ENCODE assay signal across 11 cellular contexts in the genomic region with DNA sequence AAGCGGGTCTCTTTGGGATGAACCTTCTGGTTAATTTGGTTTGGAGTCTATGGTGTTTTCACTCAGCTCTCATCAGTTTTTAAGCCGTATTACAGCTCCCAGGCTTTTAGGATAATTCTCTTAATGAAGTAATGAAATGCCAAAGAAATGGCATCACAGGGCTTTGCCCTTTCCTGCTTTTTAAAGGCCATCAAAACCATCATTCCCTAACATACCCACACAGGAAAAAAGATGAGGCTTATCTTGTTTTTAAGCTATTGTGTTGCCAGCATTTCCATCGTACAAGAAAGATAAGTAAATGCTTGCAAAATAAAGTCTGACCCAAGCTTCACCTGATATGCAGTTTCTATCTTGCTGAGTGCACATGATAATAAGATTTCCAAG. TPM values are rescaled to one million over a fixed set of nuclear protein-coding genes. Genes with fewer than 3 reads are reported as not detected.
A peak's percentile ranks its signal among the peaks of the same experiment; 100 is the strongest.
DNase-seq lines count a peak whose midpoint lies in the region; ATAC-seq and TF ChIP-seq lines count a peak whose summit lies in the region.
"Had no signal": no experiment of that assay in that cellular context is flagged by ENCODE, and none has a peak within 500 bp of the region (broad histone marks: within the 10 kb centered on the region; RNA-seq: fewer than 3 reads in every experiment).

No MANE protein-coding gene starts in this region.

- H3K27me3 Mint-ChIP-seq in stimulated activated naive CD8-positive, alpha-beta T cell treated with anti-CD3 and anti-CD28 coated beads, Interleukin-15, Interleukin-2, amounts not matched to agents 100 ng/mL and 50 ng/mL, for 24 hours: no peaks in the 10 kb centered on the region
- H3K27me3 Mint-ChIP-seq in activated naive CD8-positive, alpha-beta T cell: no peaks in the 10 kb centered on the region

- peaks cover 100% of the 10 kb centered on the region for H3K4me1 Mint-ChIP-seq in stimulated activated naive CD8-positive, alpha-beta T cell treated with anti-CD3 and anti-CD28 coated beads, Interleukin-15, Interleukin-2, amounts not matched to agents 100 ng/mL and 50 ng/mL, for 24 hours (ENCODE audit: low read depth)
- H3K4me1 Mint-ChIP-seq in activated naive CD8-positive, alpha-beta T cell (ENCODE audit: low read depth): peaks cover 89% of the 10 kb centered on the region

- ATAC-seq in stimulated activated naive CD8-positive, alpha-beta T cell treated with anti-CD3 and anti-CD28 coated beads, Interleukin-15, Interleukin-2, amounts not matched to agents 100 U/mL and 50 U/mL, for 24 hours: no peak
- ATAC-seq in upper lobe of right lung (no peak), HG03039 (IDR thresholded peaks at IDR 0.05; ENCODE audit: unreplicated experiment) (no peak)

- no peak for DNase-seq in stimulated activated naive CD8-positive, alpha-beta T cell treated with anti-CD3 and anti-CD28 coated beads, Interleukin-15, Interleukin-2, amounts not matched to agents 100 U/mL and 50 U/mL, for 24 hours
- DNase-seq in upper lobe of right lung: no peak
- DNase-seq in GM20000 (ENCODE audit: low spot score): no peak
- no peak for DNase-seq in GM13977 (ENCODE audit: low spot score)
- DNase-seq: foreskin melanocyte had no signal

- peaks cover 9% of the 10 kb centered on the region for H3K4me1 ChIP-seq in upper lobe of right lung

- H3K9me3 Mint-ChIP-seq in stimulated activated naive CD8-positive, alpha-beta T cell treated with anti-CD3 and anti-CD28 coated beads, Interleukin-15, Interleukin-2, amounts not matched to agents 100 ng/mL and 50 ng/mL, for 24 hours: no peaks in the 10 kb centered on the region
- no peaks in the 10 kb centered on the region for H3K9me3 Mint-ChIP-seq in activated naive CD8-positive, alpha-beta T cell (ENCODE audit: low read depth)

- no peaks in the 10 kb centered on the region for H3K9me3 ChIP-seq in upper lobe of right lung
- H3K9me3 ChIP-seq: Peyer's patch had no signal

- TF ChIP-seq CTCF in upper lobe of right lung (IDR thresholded peaks at IDR 0.05) (no peak), GM20000 (IDR thresholded peaks at IDR 0.05; ENCODE audit: extremely low read depth, missing control alignments) (no peak), GM13977 (IDR thresholded peaks at IDR 0.05; ENCODE audit: extremely low read depth, insufficient read depth, missing control alignments) (no peak)

- no peaks in the 10 kb centered on the region for H3K27me3 ChIP-seq in layer of hippocampus (ENCODE audit: control insufficient read depth, insufficient read depth, low read length)
- H3K27me3 ChIP-seq in upper lobe of right lung: no peaks in the 10 kb centered on the region
- H3K27me3 ChIP-seq: Peyer's patch had no signal

- intact Hi-C loops in upper lobe of right lung (cut with DNase I): no loop called here

- peak overlapping the region; percentile 99 for H3K27ac Mint-ChIP-seq in stimulated activated naive CD8-positive, alpha-beta T cell treated with anti-CD3 and anti-CD28 coated beads, Interleukin-15, Interleukin-2, amounts not matched to agents 100 ng/mL and 50 ng/mL, for 24 hours
- peak overlapping the region; percentile 98 for H3K27ac Mint-ChIP-seq in activated naive CD8-positive, alpha-beta T cell

- H3K27ac ChIP-seq in layer of hippocampus (ENCODE audit: low read depth, low read length) (peak overlapping the region; percentile 55), upper lobe of right lung (peak overlapping the region; percentile 49)

- H3K36me3 ChIP-seq in upper lobe of right lung: no peaks in the 10 kb centered on the region
- H3K36me3 ChIP-seq: Peyer's patch had no signal

- H3K4me3 Mint-ChIP-seq in stimulated activated naive CD8-positive, alpha-beta T cell treated with anti-CD3 and anti-CD28 coated beads, Interleukin-15, Interleukin-2, amounts not matched to agents 100 ng/mL and 50 ng/mL, for 24 hours: peak overlapping the region; percentile 55
- peak overlapping the region; percentile 42 for H3K4me3 Mint-ChIP-seq in activated naive CD8-positive, alpha-beta T cell

- no peak overlapping the region for H3K4me3 ChIP-seq in upper lobe of right lung
- H3K4me3 ChIP-seq: coronary artery, Peyer's patch had no signal

- in situ Hi-C loops in GM13977 (cut with MboI; ENCODE audit: low pct_unique_long_range_greater_than_20kb, low sequenced_read_pairs, unreplicated experiment): no loop called here

- peaks cover 58% of the 10 kb centered on the region for H3K36me3 Mint-ChIP-seq in stimulated activated naive CD8-positive, alpha-beta T cell treated with anti-CD3 and anti-CD28 coated beads, Interleukin-15, Interleukin-2, amounts not matched to agents 100 ng/mL and 50 ng/mL, for 24 hours (ENCODE audit: low read depth)
- H3K36me3 Mint-ChIP-seq in activated naive CD8-positive, alpha-beta T cell: peaks cover 21% of the 10 kb centered on the region

RNA-seq across cellular contexts. Expression of a gene that starts 54.9 kb away (rescaled TPM):
- 21.2 TPM for total RNA-seq in upper lobe of right lung
